Comparison of ENCODE assay signal across 8 cellular contexts in genomic region chr9:34993502-34994428, GRCh38. TPM values are rescaled to one million over a fixed set of nuclear protein-coding genes. Genes with fewer than 3 reads are reported as not detected.
A peak's percentile ranks its signal among the peaks of the same experiment; 100 is the strongest.
DNase-seq lines count a peak whose midpoint lies in the region; ATAC-seq, FAIRE-seq and TF ChIP-seq lines count a peak whose summit lies in the region.

No MANE protein-coding gene starts in this region.

- no peaks in the 10 kb centered on the region for H3K9me3 ChIP-seq in A549
- H3K9me3 ChIP-seq in HCT116 (ENCODE audit: control insufficient read depth in 1 of 2, insufficient read depth in 1 of 2, low read depth in 1 of 2, low read length in 2 of 2) = no peaks in the 10 kb centered on the region
- H3K9me3 ChIP-seq in breast epithelium = no peaks in the 10 kb centered on the region

- no peak overlapping the region for H3K9ac ChIP-seq in HCT116 (ENCODE audit: low read length)

- TF ChIP-seq RAD21 in A549 (conservative IDR thresholded peaks at IDR 0.05 in 1 of 2, IDR thresholded peaks at IDR 0.05 in 1 of 2) (no peak), HCT116 (IDR thresholded peaks at IDR 0.05; ENCODE audit: low read depth) (no peak)

- no TSS peak for BruUV-seq in HCT116 (replicated peaks; lab: Mats Ljungman, UMichigan)

- RAD21 ChIA-PET in HCT116 (lab: Charles Lee; ENCODE audit: low non-redundant PET in 1 of 2, low total read pairs in 2 of 2, uncharacterized antibody in 2 of 2, unreplicated experiment in 2 of 2) = interaction anchor here (1.4 to 2.1 kb wide), 4 partner anchors 9 to 233 kb away, joined by 3 to 14 read pairs (median 8); no protein-coding TSS in a partner anchor

- no peak for ATAC-seq in A549
- ATAC-seq in HCT116 = no peak
- ATAC-seq in GM18907 (IDR thresholded peaks at IDR 0.05; ENCODE audit: unreplicated experiment) = no peak
- no peak for ATAC-seq in GM21367 (IDR thresholded peaks at IDR 0.05; ENCODE audit: unreplicated experiment)
- ATAC-seq in GM19023 (IDR thresholded peaks at IDR 0.05; ENCODE audit: unreplicated experiment) = no peak

- H3K36me3 ChIP-seq in HCT116 (ENCODE audit: control insufficient read depth in 1 of 2, insufficient read depth in 2 of 2, low read length in 2 of 2) = 0 out of 4 replicates have a peak, but pooled peaks cover 0 to 2% of the 10 kb centered on the region in 2 experiments
- no peaks in the 10 kb centered on the region for H3K36me3 ChIP-seq in breast epithelium

- no peak overlapping the region for H2AFZ ChIP-seq in HCT116 (ENCODE audit: low read depth, low read length, poor library complexity, severe bottlenecking)

- no peak for TF ChIP-seq EP300 in A549 (IDR thresholded peaks at IDR 0.05)

- TF ChIP-seq CTCF in A549 (IDR thresholded peaks at IDR 0.05) (no peak), HCT116 (IDR thresholded peaks at IDR 0.05 in 2 of 3, conservative IDR thresholded peaks at IDR 0.05 in 1 of 3; ENCODE audit: borderline replicate concordance in 1 of 3, insufficient read depth in 1 of 3, low read depth in 2 of 3, low read length in 2 of 3) (no peak), breast epithelium (IDR thresholded peaks at IDR 0.05) (no peak)

- no peak overlapping the region; a peak in 2 of 6 replicates for H3K27ac ChIP-seq in A549
- no peak overlapping the region for H3K27ac ChIP-seq in HCT116 (ENCODE audit: low read depth, low read length)
- peak overlapping the region; percentile 78 to 95 for H3K27ac ChIP-seq in breast epithelium
- peak overlapping the region; percentile 66 for H3K27ac ChIP-seq in layer of hippocampus (ENCODE audit: low read depth, low read length)
- H3K27ac ChIP-seq in temporal lobe (ENCODE audit: low read depth, low read length) = peak overlapping the region; percentile 71

- H3K4me2 ChIP-seq in A549 (no peak overlapping the region), HCT116 (ENCODE audit: low read length) (0 out of 2 replicates have a peak overlapping the region, but pooled peaks have one; percentile 22)

- peaks cover 40% of the 10 kb centered on the region for H3K4me1 ChIP-seq in A549
- H3K4me1 ChIP-seq in HCT116 (ENCODE audit: control insufficient read depth in 1 of 2, insufficient read depth in 2 of 2, low read length in 2 of 2) = peaks cover 21 to 57% of the 10 kb centered on the region in 2 experiments
- H3K4me1 ChIP-seq in breast epithelium = peaks cover 0 to 3% of the 10 kb centered on the region in 2 donors

- DNase-seq in A549 (ENCODE audit: low read depth in 1 of 2, low spot score in 1 of 2) (no peak), HCT116 (ENCODE audit: low read depth, low spot score) (no peak), breast epithelium (ENCODE audit: low spot score in 2 of 2) (no peak)

- CTCF ChIA-PET in A549 (lab: Yijun Ruan, JAX) (interaction anchor here (0.9 to 10.4 kb wide), 21 partner anchors 8 to 293 kb away, joined by 3 to 132 read pairs (median 6); partner anchors contain the start of gene CCL21), HCT116 (lab: Charles Lee) (interaction anchor here (0.8 to 5.7 kb wide), 15 partner anchors 9 to 610 kb away, joined by 3 to 83 read pairs (median 4); partner anchors contain the start of gene PIGO)

- TF ChIP-seq POLR2A in A549 (IDR thresholded peaks at IDR 0.05; ENCODE audit: low read length) (no peak), HCT116 (IDR thresholded peaks at IDR 0.05; ENCODE audit: borderline replicate concordance, extremely low read depth, insufficient read depth, insufficient read length) (no peak), breast epithelium (IDR thresholded peaks at IDR 0.05) (no peak)

- intact Hi-C loops in HCT116 (cut with micrococcal nuclease) (loop anchor here (5.0 kb wide), 1 partner anchor 104 kb away; the partner anchor contains the start of gene PIGO), breast epithelium (cut with DNase I; ENCODE audit: low total_unique reads) (no loop called here)

- H3K4me3 ChIP-seq in A549 = no peak overlapping the region
- no peak overlapping the region for H3K4me3 ChIP-seq in HCT116 (replicated peaks in 1 of 2; ENCODE audit: low read depth in 1 of 2, low read length in 2 of 2)
- no peak overlapping the region for H3K4me3 ChIP-seq in breast epithelium

- H3K27me3 ChIP-seq in HCT116 (ENCODE audit: insufficient read depth, low read length) (no peaks in the 10 kb centered on the region), breast epithelium (no peaks in the 10 kb centered on the region), layer of hippocampus (ENCODE audit: control insufficient read depth, insufficient read depth, low read length) (no peaks in the 10 kb centered on the region)

- WGBS in A549 (ENCODE audit: missing lambda C conversion rate) = 79% methylated on average over 10 of the region's 10 CpGs

- no peaks in the 10 kb centered on the region for H3K79me2 ChIP-seq in HCT116 (ENCODE audit: insufficient read depth, low read length)

- POLR2A ChIA-PET in A549 (lab: Yijun Ruan, JAX) (interaction anchor here (0.6 to 1.6 kb wide), 4 partner anchors 53 to 94 kb away, joined by 4 to 8 read pairs (median 4); partner anchors contain the start of gene VCP), HCT116 (lab: Charles Lee) (interaction anchor here (1.0 to 2.4 kb wide), 4 partner anchors 57 to 94 kb away, joined by 3 to 8 read pairs (median 4); partner anchors contain the start of genes FANCG and VCP)

- H4K20me1 ChIP-seq in HCT116 (ENCODE audit: insufficient read depth) = no peaks in the 10 kb centered on the region

- no peak for FAIRE-seq in A549 (lab: Jason Lieb, UNC)

- H3K9me2 ChIP-seq in HCT116 (ENCODE audit: insufficient read depth) = no peaks in the 10 kb centered on the region

TF ChIP-seq in A549, 52 proteins besides CTCF, POLR2A, EP300 and RAD21:
- TF ChIP-seq MAFK (IDR thresholded peaks at IDR 0.05; ENCODE audit: partially characterized antibody) = peak; percentile 8
- no peak for TF ChIP-seq SREBF2 (IDR thresholded peaks at IDR 0.05)

TF ChIP-seq in HCT116, 20 proteins besides CTCF, POLR2A, EP300 and RAD21:
- TF ChIP-seq ZFX (IDR thresholded peaks at IDR 0.05) (no peak), FOSL1 (IDR thresholded peaks at IDR 0.05; ENCODE audit: low read depth) (no peak), POLR2AphosphoS5 (IDR thresholded peaks at IDR 0.05; ENCODE audit: low read depth, low read length) (no peak), CBX3 (IDR thresholded peaks at IDR 0.05; ENCODE audit: low read depth) (no peak), ZBTB33 (IDR thresholded peaks at IDR 0.05; ENCODE audit: extremely low read depth, insufficient replicate concordance, low read length) (no peak), MAX (IDR thresholded peaks at IDR 0.05) (no peak), EGR1 (IDR thresholded peaks at IDR 0.05; ENCODE audit: low read depth) (no peak), EZH2phosphoT487 (IDR thresholded peaks at IDR 0.05; ENCODE audit: borderline replicate concordance) (no peak), ELF1 (IDR thresholded peaks at IDR 0.05; ENCODE audit: borderline replicate concordance, low read depth) (no peak), SP1 (IDR thresholded peaks at IDR 0.05; ENCODE audit: low read depth) (no peak), TCF7L2 (IDR thresholded peaks at IDR 0.05; ENCODE audit: borderline replicate concordance, extremely low read depth, insufficient read depth, insufficient read length) (no peak), CEBPB (IDR thresholded peaks at IDR 0.05; ENCODE audit: low read depth) (no peak), SRF (IDR thresholded peaks at IDR 0.05; ENCODE audit: low read depth) (no peak), YY1 (IDR thresholded peaks at IDR 0.05; ENCODE audit: extremely low read depth, insufficient replicate concordance, low read depth, low read length) (no peak), ZNF274 (IDR thresholded peaks at IDR 0.05; ENCODE audit: low read depth, low read length) (no peak)
- TF ChIP-seq, protein P1, sequence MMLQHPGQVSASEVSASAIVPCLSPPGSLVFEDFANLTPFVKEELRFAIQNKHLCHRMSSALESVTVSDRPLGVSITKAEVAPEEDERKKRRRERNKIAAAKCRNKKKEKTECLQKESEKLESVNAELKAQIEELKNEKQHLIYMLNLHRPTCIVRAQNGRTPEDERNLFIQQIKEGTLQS (IDR thresholded peaks at IDR 0.05) = no peak

RNA-seq across cellular contexts. Expression of gene DNAJB5, which starts 4.2 kb away (rescaled TPM):
- polyA plus RNA-seq in A549 (2011; rRNA removed) = 0.72 and 1.6 TPM in 2 replicates
- 1.0 and 1.4 TPM in 2 replicates for polyA plus RNA-seq in A549 (2012; cell fraction: cytosol; rRNA removed)
- 0.80 and 0.97 TPM in 2 replicates for polyA plus RNA-seq in A549 (2012; cell fraction: nucleus; rRNA removed)
- polyA plus RNA-seq in A549 (2017; fragmentation: RNase III; extraction: RNeasy Plus Mini Kit Qiagen cat#74134 plus additional on column Dnase treatment) = 3.1 to 4.4 TPM (median 3.9 TPM) in 3 replicates
- 1.1 and 1.7 TPM in 2 replicates for polyA minus RNA-seq in A549 (2011; rRNA and poly(A)+ RNA removed)
- 3.6 TPM for total RNA-seq in HCT116 (2021; ENCODE audit: unreplicated experiment)
- 4.2 and 4.7 TPM in 2 replicates for polyA plus RNA-seq in HCT116 (2012)
- 1 to 10 TPM; 5.4 to 9.0 (median 6.9) TPM for total RNA-seq in breast epithelium
- 37.1 TPM for total RNA-seq in temporal lobe

RNA-seq across cellular contexts. Expression of gene PHF24, which starts 35.7 kb away (rescaled TPM):
- polyA plus RNA-seq in A549 (2011; rRNA removed) (0.01 TPM in 1 of 2 replicates, not detected in the other), A549 (2017; fragmentation: RNase III; extraction: RNeasy Plus Mini Kit Qiagen cat#74134 plus additional on column Dnase treatment) (not detected in 3 replicates)
- polyA plus RNA-seq in A549 (2012; cell fraction: cytosol; rRNA removed) = not detected in 2 replicates
- not detected in 2 replicates for polyA plus RNA-seq in A549 (2012; cell fraction: nucleus; rRNA removed)
- polyA minus RNA-seq in A549 (2011; rRNA and poly(A)+ RNA removed) = not detected in 2 replicates
- total RNA-seq in HCT116 (2021; ENCODE audit: unreplicated experiment) (0.47 TPM), breast epithelium (1 to 10 TPM in 1 of 3 donors, under 1 TPM in 2; 0.15 to 1.1 (median 0.33) TPM), temporal lobe (25.6 TPM)
- polyA plus RNA-seq in HCT116 (2012) = 0.11 and 0.21 TPM in 2 replicates

Comparison
In these comparisons a context has a peak if more than half of its experiments do, and no peak if none do; other contexts are left out.
1. H3K27ac ChIP-seq: peak in breast epithelium (2 of 2), layer of hippocampus (single experiment) and temporal lobe (single experiment); none in A549 (0 of 2) and HCT116 (single experiment).
2. RNA of gene PHF24, which starts 35.7 kb away (total RNA-seq): 25.6 TPM in temporal lobe (single experiment); 0.47 TPM in HCT116 (single experiment) and 0.15 to 1.1 TPM in breast epithelium; every median in the first group is over 10 times any median in the second.